Comparison of ENCODE assay signal across 17 cellular contexts in the genomic region with DNA sequence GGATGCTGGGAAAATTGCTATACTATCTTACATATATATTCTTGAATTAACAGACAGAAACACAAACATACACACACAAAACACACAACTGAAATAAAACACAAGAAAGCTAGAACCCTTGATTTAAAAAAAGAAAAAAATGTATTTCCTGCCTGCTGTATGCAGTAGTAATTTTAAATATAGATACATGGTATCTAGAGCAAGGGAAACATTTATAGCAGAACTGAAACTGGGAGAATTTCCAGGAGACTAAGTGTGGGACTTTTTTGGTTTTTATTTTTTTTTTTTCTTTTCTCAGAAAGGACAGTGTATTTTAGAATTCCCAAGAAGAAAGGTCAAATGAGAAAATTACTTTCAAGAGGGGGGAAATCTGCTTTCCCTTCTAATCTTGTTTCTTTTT.
DNase-seq lines count a peak whose midpoint lies in the region; ATAC-seq and TF ChIP-seq lines count a peak whose summit lies in the region.
"Had no signal": no experiment of that assay in that cellular context is flagged by ENCODE, and none has a peak within 500 bp of the region (broad histone marks: within the 10 kb centered on the region; RNA-seq: fewer than 3 reads in every experiment).

No MANE protein-coding gene starts in this region.

- TF ChIP-seq CTCF in chondrocyte (IDR thresholded peaks at IDR 0.05): no peak
- no peak for TF ChIP-seq CTCF in body of pancreas (IDR thresholded peaks at IDR 0.05)

- DNase-seq in MV-4-11 (lab: John Stamatoyannopoulos, UW): peak; percentile 77
- no peak for DNase-seq in chondrocyte (ENCODE audit: low spot score)
- DNase-seq in naive thymus-derived CD8-positive, alpha-beta T cell: no peak
- DNase-seq in COLO668 (lab: John Stamatoyannopoulos, UW; ENCODE audit: unreplicated experiment): no peak
- DNase-seq in body of pancreas: no peak
- DNase-seq: ACHN; CD8-positive, alpha-beta memory T cell; IMR-90; Kasumi-1; NCI-H1436 treated with DMSO at 0.1 percent for 48 hours; NCI-H2081; NCI-H524 treated with DMSO at 0.1 percent for 48 hours had no signal

- no peaks in the 10 kb centered on the region for H3K27me3 ChIP-seq in BLaER1 treated with 17β-estradiol and CSF1 and Interleukin-3, amounts not matched to agents 10 nM and 100 nM
- H3K27me3 ChIP-seq in body of pancreas: no peaks in the 10 kb centered on the region

- ATAC-seq in GM19351 (IDR thresholded peaks at IDR 0.05; ENCODE audit: unreplicated experiment) (peak; percentile 53), HG03175 (IDR thresholded peaks at IDR 0.05; ENCODE audit: unreplicated experiment) (no peak), body of pancreas (no peak)
- ATAC-seq in naive thymus-derived CD8-positive, alpha-beta T cell: no peak
- ATAC-seq: Right ventricle myocardium inferior, SK-N-SH treated with all-trans-retinoic acid at 6 μM for 48 hours had no signal

- peaks cover 12% of the 10 kb centered on the region for H3K9me3 Mint-ChIP-seq in chondrocyte (ENCODE audit: low read depth)
- H3K9me3 Mint-ChIP-seq in naive thymus-derived CD8-positive, alpha-beta T cell: peaks cover 6 to 24% (median 10%) of the 10 kb centered on the region in 9 donors

- peaks cover 10% of the 10 kb centered on the region for H3K4me1 Mint-ChIP-seq in chondrocyte (ENCODE audit: low read depth)
- no peaks in the 10 kb centered on the region for H3K4me1 Mint-ChIP-seq in naive thymus-derived CD8-positive, alpha-beta T cell
- H3K4me1 Mint-ChIP-seq: CD8-positive, alpha-beta memory T cell had no signal

- H3K4me3 ChIP-seq in BLaER1 treated with 17β-estradiol and CSF1 and Interleukin-3, amounts not matched to agents 10 nM and 100 nM: no peak overlapping the region
- no peak overlapping the region for H3K4me3 ChIP-seq in body of pancreas

- TF ChIP-seq POLR2A in body of pancreas (IDR thresholded peaks at IDR 0.05): no peak

- H3K4me3 Mint-ChIP-seq in chondrocyte (ENCODE audit: unreplicated experiment): no peak overlapping the region
- H3K4me3 Mint-ChIP-seq in naive thymus-derived CD8-positive, alpha-beta T cell: no peak overlapping the region
- H3K4me3 Mint-ChIP-seq: CD8-positive, alpha-beta memory T cell had no signal

- H3K36me3 ChIP-seq in BLaER1 treated with 17β-estradiol and CSF1 and Interleukin-3, amounts not matched to agents 10 nM and 100 nM: 0 out of 22 replicates have a peak, but pooled peaks cover 0 to under 1% (median 0%) of the 10 kb centered on the region in 11 experiments
- H3K36me3 ChIP-seq in body of pancreas (replicated peaks in 1 of 2; ENCODE audit: insufficient read depth in 1 of 2, low read depth in 2 of 2): no peaks in the 10 kb centered on the region

- peak overlapping the region; percentile 36 for H3K27ac Mint-ChIP-seq in chondrocyte (ENCODE audit: unreplicated experiment)
- H3K27ac Mint-ChIP-seq in naive thymus-derived CD8-positive, alpha-beta T cell: no peak overlapping the region

- intact Hi-C loops in body of pancreas (cut with DNase I): no loop called here

- POLR2A ChIA-PET in naive thymus-derived CD8-positive, alpha-beta T cell (lab: Charles Lee): no interaction called here

- peaks cover 6 to 23% (median 12%) of the 10 kb centered on the region in 11 experiments for H3K9me3 ChIP-seq in BLaER1 treated with 17β-estradiol and CSF1 and Interleukin-3, amounts not matched to agents 10 nM and 100 nM (replicated peaks in 1 of 11)
- H3K9me3 ChIP-seq in body of pancreas: peaks cover 0 to under 1% (median 0%) of the 10 kb centered on the region in 3 donors

- peak overlapping the region in 2 of 11 experiments; percentile 4 to 5; a peak in 2 of 22 replicates for H3K27ac ChIP-seq in BLaER1 treated with 17β-estradiol and CSF1 and Interleukin-3, amounts not matched to agents 10 nM and 100 nM
- no peak overlapping the region for H3K27ac ChIP-seq in body of pancreas

- peaks cover 4% of the 10 kb centered on the region for H3K27me3 Mint-ChIP-seq in chondrocyte (ENCODE audit: low read depth)
- no peaks in the 10 kb centered on the region for H3K27me3 Mint-ChIP-seq in naive thymus-derived CD8-positive, alpha-beta T cell
- H3K27me3 Mint-ChIP-seq: CD8-positive, alpha-beta memory T cell had no signal

- no peaks in the 10 kb centered on the region for H4K20me1 ChIP-seq in BLaER1 treated with 17β-estradiol and CSF1 and Interleukin-3, amounts not matched to agents 10 nM and 100 nM

- no peak overlapping the region; a peak in 1 of 22 replicates for H3K9ac ChIP-seq in BLaER1 treated with 17β-estradiol and CSF1 and Interleukin-3, amounts not matched to agents 10 nM and 100 nM

- peak overlapping the region; percentile 1 to 81 (median 52); a peak in 19 of 22 replicates for H3K4me2 ChIP-seq in BLaER1 treated with 17β-estradiol and CSF1 and Interleukin-3, amounts not matched to agents 10 nM and 100 nM

- no peaks in the 10 kb centered on the region for H3K36me3 Mint-ChIP-seq in chondrocyte (ENCODE audit: low read depth)
- H3K36me3 Mint-ChIP-seq in naive thymus-derived CD8-positive, alpha-beta T cell: peaks cover 0 to 12% (median 0%) of the 10 kb centered on the region in 3 donors
- H3K36me3 Mint-ChIP-seq: CD8-positive, alpha-beta memory T cell had no signal

- peaks cover 16 to 39% (median 24%) of the 10 kb centered on the region in 10 experiments for H3K4me1 ChIP-seq in BLaER1 treated with 17β-estradiol and CSF1 and Interleukin-3, amounts not matched to agents 10 nM and 100 nM
- H3K4me1 ChIP-seq in body of pancreas: no peaks in the 10 kb centered on the region
